Comparison of ENCODE assay signal across 8 cellular contexts in the genomic region with DNA sequence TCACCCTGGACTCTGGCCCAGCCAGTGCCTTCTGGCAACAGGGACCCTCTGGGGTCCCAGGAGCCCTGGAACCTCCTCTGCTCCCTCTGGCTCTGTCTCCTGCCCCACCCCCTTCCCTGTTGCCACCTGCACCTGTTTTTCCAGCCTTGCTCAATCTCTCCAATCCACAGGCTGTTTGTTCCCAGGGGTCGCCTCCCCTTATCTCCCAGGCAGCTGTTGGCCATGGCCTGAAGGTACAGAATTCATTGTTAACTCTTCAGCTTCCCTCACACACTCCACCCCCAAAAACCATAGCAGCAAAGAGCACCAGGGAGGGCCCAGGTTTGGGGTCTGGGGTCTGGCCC. TPM values are rescaled to one million over a fixed set of nuclear protein-coding genes. Genes with fewer than 3 reads are reported as not detected.
DNase-seq lines count a peak whose midpoint lies in the region; ATAC-seq, FAIRE-seq and TF ChIP-seq lines count a peak whose summit lies in the region.

No MANE protein-coding gene starts in this region.

- ATAC-seq in sciatic nerve: no peak

- peaks cover 57% of the 10 kb centered on the region for H3F3A ChIP-seq in neural progenitor cell (ENCODE audit: low read depth)

- peak overlapping the region in 4 of 7 donors; percentile 4 to 38 (median 22) for H3K4me3 Mint-ChIP-seq in CD8-positive, alpha-beta memory T cell
- peak overlapping the region; percentile 10 for H3K4me3 Mint-ChIP-seq in MCF 10A (ENCODE audit: unreplicated experiment)
- H3K4me3 Mint-ChIP-seq in neural progenitor cell: peak overlapping the region; percentile 1
- no peak overlapping the region for H3K4me3 Mint-ChIP-seq in activated T-helper 2 cell treated with anti-CD3 and anti-CD28 coated beads, Interferon-gamma antibody, Interleukin-2, Interleukin-4, amounts not matched to agents 10 μg/mL and 5 μg/mL and 100 μg/mL, durations not matched to agents 14 hours and 24 hours and 36 hours (ENCODE audit: low read depth)

- peaks cover 0 to 1% of the 10 kb centered on the region in 2 donors for H3K27me3 Mint-ChIP-seq in CD8-positive, alpha-beta memory T cell
- H3K27me3 Mint-ChIP-seq in MCF 10A (ENCODE audit: insufficient read depth, unreplicated experiment): no peaks in the 10 kb centered on the region
- H3K27me3 Mint-ChIP-seq in neural progenitor cell (ENCODE audit: insufficient read depth, low read depth): peaks cover 18% of the 10 kb centered on the region
- no peaks in the 10 kb centered on the region for H3K27me3 Mint-ChIP-seq in activated T-helper 2 cell treated with anti-CD3 and anti-CD28 coated beads, Interferon-gamma antibody, Interleukin-2, Interleukin-4, amounts not matched to agents 10 μg/mL and 5 μg/mL and 100 μg/mL, durations not matched to agents 14 hours and 24 hours and 36 hours (ENCODE audit: low read depth)

- peaks cover 60% of the 10 kb centered on the region for H3K4me1 ChIP-seq in CD8-positive, alpha-beta memory T cell (ENCODE audit: insufficient read depth, low read length)
- peaks cover 57% of the 10 kb centered on the region for H3K4me1 ChIP-seq in neural progenitor cell

- no peaks in the 10 kb centered on the region for H3K9me3 Mint-ChIP-seq in CD8-positive, alpha-beta memory T cell
- H3K9me3 Mint-ChIP-seq in MCF 10A (ENCODE audit: unreplicated experiment) (no peaks in the 10 kb centered on the region), neural progenitor cell (no peaks in the 10 kb centered on the region)
- no peaks in the 10 kb centered on the region for H3K9me3 Mint-ChIP-seq in activated T-helper 2 cell treated with anti-CD3 and anti-CD28 coated beads, Interferon-gamma antibody, Interleukin-2, Interleukin-4, amounts not matched to agents 10 μg/mL and 5 μg/mL and 100 μg/mL, durations not matched to agents 14 hours and 24 hours and 36 hours

- peak overlapping the region; percentile 74 for H3K4me2 ChIP-seq in neural progenitor cell

- no peak overlapping the region for H3K27ac ChIP-seq in CD8-positive, alpha-beta memory T cell (ENCODE audit: low read depth, low read length)
- no peak overlapping the region for H3K27ac ChIP-seq in neural progenitor cell

- H3K27me3 ChIP-seq in CD8-positive, alpha-beta memory T cell (ENCODE audit: insufficient read depth, low read length, poor library complexity, severe bottlenecking): no peaks in the 10 kb centered on the region
- H3K27me3 ChIP-seq in neural progenitor cell: no peaks in the 10 kb centered on the region

- FAIRE-seq in urothelium cell line (lab: Jason Lieb, UNC): no peak

- CTCF ChIA-PET in CD8-positive, alpha-beta memory T cell (lab: Charles Lee): interaction anchor here (0.8 to 3.6 kb wide), 5 partner anchors 10 to 53 kb away, joined by 3 to 12 read pairs (median 3); no protein-coding TSS in a partner anchor
- CTCF ChIA-PET in MCF 10A (lab: Yijun Ruan, JAX): interaction anchor here (0.9 to 1.7 kb wide), 2 partner anchors 17 to 39 kb away, joined by 3 to 8 read pairs; partner anchors contain the start of gene TOB1

- H3K4me1 Mint-ChIP-seq in CD8-positive, alpha-beta memory T cell: peaks cover 54 to 64% (median 57%) of the 10 kb centered on the region in 3 donors
- H3K4me1 Mint-ChIP-seq in MCF 10A (ENCODE audit: insufficient read depth, unreplicated experiment) (peaks cover 33% of the 10 kb centered on the region), neural progenitor cell (peaks cover 62% of the 10 kb centered on the region)
- peaks cover 35% of the 10 kb centered on the region for H3K4me1 Mint-ChIP-seq in activated T-helper 2 cell treated with anti-CD3 and anti-CD28 coated beads, Interferon-gamma antibody, Interleukin-2, Interleukin-4, amounts not matched to agents 10 μg/mL and 5 μg/mL and 100 μg/mL, durations not matched to agents 14 hours and 24 hours and 36 hours (ENCODE audit: low read depth)

- H3K79me2 ChIP-seq in neural progenitor cell (ENCODE audit: low read depth): no peaks in the 10 kb centered on the region

- H3K36me3 Mint-ChIP-seq in CD8-positive, alpha-beta memory T cell: peaks cover 0 to 3% (median 0%) of the 10 kb centered on the region in 3 donors
- H3K36me3 Mint-ChIP-seq in MCF 10A (ENCODE audit: insufficient read depth, unreplicated experiment): no peaks in the 10 kb centered on the region
- H3K36me3 Mint-ChIP-seq in neural progenitor cell: no peaks in the 10 kb centered on the region
- no peaks in the 10 kb centered on the region for H3K36me3 Mint-ChIP-seq in activated T-helper 2 cell treated with anti-CD3 and anti-CD28 coated beads, Interferon-gamma antibody, Interleukin-2, Interleukin-4, amounts not matched to agents 10 μg/mL and 5 μg/mL and 100 μg/mL, durations not matched to agents 14 hours and 24 hours and 36 hours (ENCODE audit: low read depth)

- intact Hi-C loops in MCF 10A (cut with micrococcal nuclease): no loop called here
- intact Hi-C loops in sciatic nerve (cut with DNase I): no loop called here
- intact Hi-C loops in activated T-helper 2 cell treated with anti-CD3 and anti-CD28 coated beads, Interferon-gamma antibody, Interleukin-2, Interleukin-4, amounts not matched to agents 10 μg/mL and 5 μg/mL and 100 μg/mL, durations not matched to agents 14 hours and 24 hours and 36 hours (cut with micrococcal nuclease): no loop called here

- no peaks in the 10 kb centered on the region for H3K9me3 ChIP-seq in CD8-positive, alpha-beta memory T cell (ENCODE audit: low read length)
- no peaks in the 10 kb centered on the region for H3K9me3 ChIP-seq in neural progenitor cell (ENCODE audit: low read depth)

- POLR2A ChIA-PET in CD8-positive, alpha-beta memory T cell (lab: Charles Lee): interaction anchor here (0.6 to 8.1 kb wide), 2 partner anchors 33 to 40 kb away, joined by 3 to 70 read pairs; partner anchors contain the start of gene TOB1
- POLR2A ChIA-PET in MCF 10A (lab: Yijun Ruan, JAX): interaction anchor here (0.6 to 8.4 kb wide), 11 partner anchors 9 to 318 kb away, joined by 3 to 139 read pairs (median 4); partner anchors contain the start of gene TOB1

- H4K20me1 ChIP-seq in neural progenitor cell (ENCODE audit: low read depth): no peaks in the 10 kb centered on the region

- no peaks in the 10 kb centered on the region for H3K36me3 ChIP-seq in CD8-positive, alpha-beta memory T cell (ENCODE audit: insufficient read depth, low read length)
- H3K36me3 ChIP-seq in neural progenitor cell: no peaks in the 10 kb centered on the region

- BruUV-seq in MCF 10A (replicated peaks; lab: Mats Ljungman, UMichigan): no TSS peak

- TF ChIP-seq CTCF in MCF 10A (IDR thresholded peaks at IDR 0.05; ENCODE audit: unreplicated experiment): no peak
- TF ChIP-seq CTCF in neural progenitor cell (IDR thresholded peaks at IDR 0.05): no peak

- H2AFZ ChIP-seq in neural progenitor cell (replicated peaks): no peak overlapping the region

- peak overlapping the region; percentile 61 to 96 (median 82) for H3K27ac Mint-ChIP-seq in CD8-positive, alpha-beta memory T cell
- H3K27ac Mint-ChIP-seq in MCF 10A (ENCODE audit: low read depth, unreplicated experiment): peak overlapping the region; percentile 95
- H3K27ac Mint-ChIP-seq in neural progenitor cell: peak overlapping the region; percentile 11
- H3K27ac Mint-ChIP-seq in activated T-helper 2 cell treated with anti-CD3 and anti-CD28 coated beads, Interferon-gamma antibody, Interleukin-2, Interleukin-4, amounts not matched to agents 10 μg/mL and 5 μg/mL and 100 μg/mL, durations not matched to agents 14 hours and 24 hours and 36 hours: no peak overlapping the region

- H3K9ac ChIP-seq in neural progenitor cell: no peak overlapping the region

- no peak for DNase-seq in CD8-positive, alpha-beta memory T cell
- DNase-seq in NCI-H1694 treated with DMSO at 0.1 percent for 48 hours (lab: John Stamatoyannopoulos, UW): peak; percentile 84
- no peak for DNase-seq in MCF 10A (ENCODE audit: unreplicated experiment)
- DNase-seq in neural progenitor cell (ENCODE audit: low spot score): no peak
- no peak for DNase-seq in sciatic nerve (ENCODE audit: low spot score)
- no peak for DNase-seq in anterior cingulate cortex (lab: John Stamatoyannopoulos, UW)
- DNase-seq in urothelium cell line (ENCODE audit: low spot score): no peak
- no peak for DNase-seq in activated T-helper 2 cell treated with anti-CD3 and anti-CD28 coated beads, Interferon-gamma antibody, Interleukin-2, Interleukin-4, amounts not matched to agents 10 μg/mL and 5 μg/mL and 100 μg/mL, durations not matched to agents 14 hours and 24 hours and 36 hours (ENCODE audit: low spot score)

- no peak overlapping the region for H3K4me3 ChIP-seq in CD8-positive, alpha-beta memory T cell (ENCODE audit: low read length)
- H3K4me3 ChIP-seq in neural progenitor cell: no peak overlapping the region

RNA-seq across cellular contexts. Expression of gene TOB1, which starts 39.3 kb away (rescaled TPM):
- total RNA-seq in CD8-positive, alpha-beta memory T cell: 10 to 100 TPM; 32.6 to 34.5 TPM
- 53.4 TPM for polyA plus RNA-seq in CD8-positive, alpha-beta memory T cell
- total RNA-seq in MCF 10A (2022) (53.1 and 66.0 TPM in 2 replicates), neural progenitor cell (ENCODE audit: low replicate concordance) (13.6 and 18.2 TPM in 2 replicates), sciatic nerve (114 TPM)
- total RNA-seq in activated T-helper 2 cell treated with anti-CD3 and anti-CD28 coated beads, Interferon-gamma antibody, Interleukin-2, Interleukin-4, amounts not matched to agents 10 μg/mL and 5 μg/mL and 100 μg/mL, durations not matched to agents 14 hours and 24 hours and 36 hours: 28.5 and 28.9 TPM in 2 replicates
